Comparison of ENCODE assay signal across 28 cellular contexts in genomic region chr10:47094126-47094525, GRCh38.
"Had no signal": no experiment of that assay in that cellular context is flagged by ENCODE, and none has a peak within 500 bp of the region (broad histone marks: within the 10 kb centered on the region; RNA-seq: fewer than 3 reads in every experiment).

No MANE protein-coding gene starts in this region.

- H3K9me3 Mint-ChIP-seq: natural killer cell; stimulated activated naive CD8-positive, alpha-beta T cell treated with anti-CD3 and anti-CD28 coated beads, Interleukin-15, Interleukin-2, amounts not matched to agents 100 ng/mL and 50 ng/mL, for 24 hours had no signal

- H3K27ac ChIP-seq: left ventricle myocardium inferior, neural progenitor cell, neutrophil, ovary, right atrium auricular region, right lobe of liver, skin epidermis, suprapubic skin, thoracic aorta, tibial artery, uterus had no signal

- H3K9ac ChIP-seq: neural progenitor cell had no signal

- H3K4me1 Mint-ChIP-seq: immature natural killer cell, mesothelial cell of epicardium, naive B cell, natural killer cell had no signal

- H3K27me3 ChIP-seq: neural progenitor cell, neutrophil, ovary, right atrium auricular region, right lobe of liver, suprapubic skin, tibial artery, uterus had no signal

- H3K9me3 ChIP-seq: left ventricle myocardium inferior, neutrophil, ovary, right atrium auricular region, right lobe of liver, suprapubic skin, thoracic aorta, tibial artery, uterus had no signal

- H3K4me3 ChIP-seq: left ventricle myocardium inferior, lung, neural progenitor cell, ovary, right atrium auricular region, right lobe of liver, skin epidermis, suprapubic skin, thoracic aorta, tibial artery, uterus had no signal

- ATAC-seq: natural killer cell, right lobe of liver had no signal

- H3K4me2 ChIP-seq: neural progenitor cell had no signal

- H2AFZ ChIP-seq: neural progenitor cell had no signal

- H3K36me3 Mint-ChIP-seq: immature natural killer cell, mesothelial cell of epicardium, naive B cell, natural killer cell, neural progenitor cell had no signal

- H3K27ac Mint-ChIP-seq: immature natural killer cell; mesothelial cell of epicardium; natural killer cell; progenitor cell of endocrine pancreas; stimulated activated naive CD8-positive, alpha-beta T cell treated with anti-CD3 and anti-CD28 coated beads, Interleukin-15, Interleukin-2, amounts not matched to agents 100 ng/mL and 50 ng/mL, for 24 hours had no signal

- H3K36me3 ChIP-seq: left ventricle myocardium inferior, neural progenitor cell, neutrophil, ovary, right atrium auricular region, right lobe of liver, suprapubic skin, thoracic aorta, tibial artery, uterus had no signal

- H3K4me1 ChIP-seq: left ventricle myocardium inferior, right atrium auricular region, right lobe of liver, suprapubic skin, tibial artery, uterus had no signal

- H3K4me3 Mint-ChIP-seq: immature natural killer cell; mesothelial cell of epicardium; naive B cell; natural killer cell; nephron progenitor cell; neural progenitor cell; stimulated activated naive CD8-positive, alpha-beta T cell treated with anti-CD3 and anti-CD28 coated beads, Interleukin-15, Interleukin-2, amounts not matched to agents 100 ng/mL and 50 ng/mL, for 24 hours had no signal

- H3K27me3 Mint-ChIP-seq: stimulated activated naive CD8-positive, alpha-beta T cell treated with anti-CD3 and anti-CD28 coated beads, Interleukin-15, Interleukin-2, amounts not matched to agents 100 ng/mL and 50 ng/mL, for 24 hours had no signal

- DNase-seq: hypothalamus; immature natural killer cell; left ventricle myocardium inferior; mesendoderm; naive B cell; natural killer cell; nephron progenitor cell; occipital lobe; ovary; right lobe of liver; stimulated activated CD4-positive, alpha-beta T cell treated with anti-CD3 and anti-CD28 coated beads, Interleukin-12 subunit alpha, Interleukin-12 subunit beta, amount 100 ng/mL, for 4 hours; stimulated activated CD4-positive, alpha-beta T cell treated with anti-CD3 and anti-CD28 coated beads, Interleukin-15, amount 100 ng/mL, for 24 hours; stimulated activated CD4-positive, alpha-beta T cell treated with anti-CD3 and anti-CD28 coated beads, Interleukin-2, amount 100 ng/mL, for 24 hours; stimulated activated CD4-positive, alpha-beta T cell treated with anti-CD3 and anti-CD28 coated beads, Interleukin-4, amount 100 ng/mL, for 1 hour; stimulated activated naive CD4-positive, alpha-beta T cell; tibial artery; trophoblast cell; uterus had no signal
